ENCODE assay signal across 8 cellular contexts in genomic region chr14:75709207-75709812, GRCh38. TPM values are rescaled to one million over a fixed set of nuclear protein-coding genes. Genes with fewer than 3 reads are reported as not detected.
DNase-seq lines count a peak whose midpoint lies in the region; ATAC-seq lines count a peak whose summit lies in the region.

No MANE protein-coding gene starts in this region.

- no peak overlapping the region for H2BK120ac ChIP-seq in mesenchymal stem cell (ENCODE audit: low read depth, low read length)

- H3K4me1 Mint-ChIP-seq in CD8-positive, alpha-beta memory T cell, result no peaks in the 10 kb centered on the region
- no peaks in the 10 kb centered on the region for H3K4me1 Mint-ChIP-seq in activated CD8-positive, alpha-beta T cell treated with anti-CD3 and anti-CD28 coated beads, Interleukin-2, amount 10 ng/mL, durations not matched to agents 7 days and 5 days (ENCODE audit: low read depth)
- no peaks in the 10 kb centered on the region for H3K4me1 Mint-ChIP-seq in effector memory CD8-positive, alpha-beta T cell (ENCODE audit: low read depth in 2 of 2)

- H2BK12ac ChIP-seq in mesenchymal stem cell (ENCODE audit: low read length in 2 of 2), result no peak overlapping the region

- no peaks in the 10 kb centered on the region for H3K9me3 Mint-ChIP-seq in CD8-positive, alpha-beta memory T cell
- no peaks in the 10 kb centered on the region for H3K9me3 Mint-ChIP-seq in activated CD8-positive, alpha-beta T cell treated with anti-CD3 and anti-CD28 coated beads, Interleukin-2, amount 10 ng/mL, durations not matched to agents 7 days and 5 days (ENCODE audit: insufficient read depth)
- H3K9me3 Mint-ChIP-seq in effector memory CD8-positive, alpha-beta T cell, result no peaks in the 10 kb centered on the region

- POLR2A ChIA-PET in CD8-positive, alpha-beta memory T cell (lab: Charles Lee), result interaction anchor here (0.6 to 1.4 kb wide), 2 partner anchors 233 to 274 kb away, joined by 4 to 7 read pairs; no protein-coding TSS in a partner anchor
- POLR2A ChIA-PET in activated CD8-positive, alpha-beta T cell treated with anti-CD3 and anti-CD28 coated beads, Interleukin-2, amount 10 ng/mL, durations not matched to agents 7 days and 5 days (lab: Charles Lee), result interaction anchor here (1.0 kb wide), 1 partner anchor 273 kb away, joined by 3 read pairs; no protein-coding TSS in a partner anchor

- no peak overlapping the region for H3K27ac ChIP-seq in CD8-positive, alpha-beta memory T cell (ENCODE audit: low read depth, low read length)
- H3K27ac ChIP-seq in mesenchymal stem cell (ENCODE audit: low read length, poor library complexity, severe bottlenecking), result no peak overlapping the region

- CTCF ChIA-PET in CD8-positive, alpha-beta memory T cell (lab: Charles Lee), result interaction anchor here (0.6 to 7.7 kb wide), 10 partner anchors 9 to 280 kb away, joined by 3 to 71 read pairs (median 4); partner anchors contain the start of genes IFT43 and TGFB3
- CTCF ChIA-PET in activated CD8-positive, alpha-beta T cell treated with anti-CD3 and anti-CD28 coated beads, Interleukin-2, amount 10 ng/mL, durations not matched to agents 7 days and 5 days (lab: Charles Lee), result interaction anchor here (0.7 to 8.2 kb wide), 47 partner anchors 8 to 463 kb away, joined by 3 to 202 read pairs (median 5); partner anchors contain the start of genes ERG28, IFT43, TGFB3 and TTLL5

- no peak overlapping the region for H4K91ac ChIP-seq in mesenchymal stem cell (ENCODE audit: low read length)

- no peak overlapping the region for H2AFZ ChIP-seq in mesenchymal stem cell (ENCODE audit: low read depth, low read length)

- no peaks in the 10 kb centered on the region for H3K27me3 Mint-ChIP-seq in CD8-positive, alpha-beta memory T cell
- H3K27me3 Mint-ChIP-seq in activated CD8-positive, alpha-beta T cell treated with anti-CD3 and anti-CD28 coated beads, Interleukin-2, amount 10 ng/mL, durations not matched to agents 7 days and 5 days (ENCODE audit: low read depth), result no peaks in the 10 kb centered on the region
- H3K27me3 Mint-ChIP-seq in effector memory CD8-positive, alpha-beta T cell, result no peaks in the 10 kb centered on the region

- no peak overlapping the region for H4K8ac ChIP-seq in mesenchymal stem cell (ENCODE audit: low read length)

- H3K79me1 ChIP-seq in mesenchymal stem cell (replicated peaks; ENCODE audit: low read length, poor library complexity, severe bottlenecking), result peaks cover 4% of the 10 kb centered on the region

- peaks cover 0 to 40% (median 17%) of the 10 kb centered on the region in 3 donors for H3K36me3 Mint-ChIP-seq in CD8-positive, alpha-beta memory T cell
- peaks cover 12% of the 10 kb centered on the region for H3K36me3 Mint-ChIP-seq in activated CD8-positive, alpha-beta T cell treated with anti-CD3 and anti-CD28 coated beads, Interleukin-2, amount 10 ng/mL, durations not matched to agents 7 days and 5 days (ENCODE audit: low read depth)
- H3K36me3 Mint-ChIP-seq in effector memory CD8-positive, alpha-beta T cell (ENCODE audit: insufficient read depth), result no peaks in the 10 kb centered on the region

- H3K4me3 ChIP-seq in CD8-positive, alpha-beta memory T cell (ENCODE audit: low read length), result no peak overlapping the region
- H3K4me3 ChIP-seq in mesenchymal stem cell (ENCODE audit: insufficient read depth in 1 of 2, low read depth in 1 of 2, low read length in 2 of 2), result no peak overlapping the region

- no peak overlapping the region for H3K9ac ChIP-seq in mesenchymal stem cell (ENCODE audit: low read length)

- H2BK5ac ChIP-seq in mesenchymal stem cell (ENCODE audit: low read depth, low read length, poor library complexity, severe bottlenecking), result no peak overlapping the region

- no peak overlapping the region for H3K14ac ChIP-seq in mesenchymal stem cell (ENCODE audit: low read length in 2 of 2)

- H3K4me2 ChIP-seq in mesenchymal stem cell (ENCODE audit: low read length, poor library complexity, severe bottlenecking), result no peak overlapping the region

- DNase-seq in CD8-positive, alpha-beta memory T cell, result peak; percentile 15 to 60 (median 33)
- DNase-seq in NCI-H748 treated with DMSO at 0.1 percent for 48 hours (lab: John Stamatoyannopoulos, UW), result peak; percentile 53
- peak; percentile 78 for DNase-seq in activated CD8-positive, alpha-beta T cell treated with anti-CD3 and anti-CD28 coated beads, Interleukin-2, amount 10 ng/mL, durations not matched to agents 7 days and 5 days
- DNase-seq in effector memory CD8-positive, alpha-beta T cell, result peak; percentile 36 to 49 (median 37)
- peak; percentile 80 for DNase-seq in mesenchymal stem cell
- DNase-seq in stimulated activated CD8-positive, alpha-beta memory T cell treated with anti-CD3 and anti-CD28 coated beads, Interleukin-4, amount 100 ng/mL, for 1 hour (ENCODE audit: low read depth in 2 of 2, low spot score in 1 of 2), result peak; percentile 9 to 38

- ATAC-seq in HG03342 (IDR thresholded peaks at IDR 0.05; ENCODE audit: unreplicated experiment) (peak; percentile 63), HG03442 (IDR thresholded peaks at IDR 0.05; ENCODE audit: unreplicated experiment) (no peak)
- peak; percentile 86 for ATAC-seq in activated CD8-positive, alpha-beta T cell treated with anti-CD3 and anti-CD28 coated beads, Interleukin-2, amount 10 ng/mL, durations not matched to agents 7 days and 5 days
- peak; percentile 59 for ATAC-seq in effector memory CD8-positive, alpha-beta T cell (replicated peaks)

- H3K27me3 ChIP-seq in CD8-positive, alpha-beta memory T cell (ENCODE audit: insufficient read depth, low read length, poor library complexity, severe bottlenecking), result no peaks in the 10 kb centered on the region
- H3K27me3 ChIP-seq in mesenchymal stem cell (ENCODE audit: control insufficient read depth in 1 of 2, insufficient read depth in 1 of 2, low read length in 2 of 2), result no peaks in the 10 kb centered on the region

- no peak overlapping the region for H3K4me3 Mint-ChIP-seq in CD8-positive, alpha-beta memory T cell
- no peak overlapping the region for H3K4me3 Mint-ChIP-seq in activated CD8-positive, alpha-beta T cell treated with anti-CD3 and anti-CD28 coated beads, Interleukin-2, amount 10 ng/mL, durations not matched to agents 7 days and 5 days
- no peak overlapping the region for H3K4me3 Mint-ChIP-seq in effector memory CD8-positive, alpha-beta T cell

- no peaks in the 10 kb centered on the region for H3K9me3 ChIP-seq in CD8-positive, alpha-beta memory T cell (ENCODE audit: low read length)
- H3K9me3 ChIP-seq in mesenchymal stem cell (ENCODE audit: control insufficient read depth, low read length), result no peaks in the 10 kb centered on the region

- no peak overlapping the region for H2BK15ac ChIP-seq in mesenchymal stem cell (ENCODE audit: low read depth, poor library complexity, severe bottlenecking)

- no peak overlapping the region for H3K18ac ChIP-seq in mesenchymal stem cell (ENCODE audit: low read depth in 1 of 2, low read length in 2 of 2)

- H3K23ac ChIP-seq in mesenchymal stem cell (ENCODE audit: low read length in 2 of 2), result no peak overlapping the region

- H3K27ac Mint-ChIP-seq in CD8-positive, alpha-beta memory T cell, result no peak overlapping the region
- no peak overlapping the region for H3K27ac Mint-ChIP-seq in activated CD8-positive, alpha-beta T cell treated with anti-CD3 and anti-CD28 coated beads, Interleukin-2, amount 10 ng/mL, durations not matched to agents 7 days and 5 days
- no peak overlapping the region for H3K27ac Mint-ChIP-seq in effector memory CD8-positive, alpha-beta T cell

- 55% methylated on average over 10 of the region's 10 CpGs for WGBS in mesenchymal stem cell

- H3K4ac ChIP-seq in mesenchymal stem cell (ENCODE audit: low read depth in 1 of 2, low read length in 2 of 2), result no peak overlapping the region

- no peaks in the 10 kb centered on the region for H3K4me1 ChIP-seq in CD8-positive, alpha-beta memory T cell (ENCODE audit: insufficient read depth, low read length)
- peaks cover 5% of the 10 kb centered on the region for H3K4me1 ChIP-seq in mesenchymal stem cell (ENCODE audit: control insufficient read depth, insufficient read depth, low read depth, low read length)

- no peak overlapping the region for H2AK5ac ChIP-seq in mesenchymal stem cell (ENCODE audit: low read length, severe bottlenecking)

- H3K36me3 ChIP-seq in CD8-positive, alpha-beta memory T cell (ENCODE audit: insufficient read depth, low read length), result no peaks in the 10 kb centered on the region
- peaks cover 3 to 51% of the 10 kb centered on the region in 2 experiments for H3K36me3 ChIP-seq in mesenchymal stem cell (ENCODE audit: control insufficient read depth in 1 of 2, insufficient read depth in 2 of 2, low read depth in 1 of 2, low read length in 2 of 2)

RNA-seq across cellular contexts. Expression of gene TTLL5, which starts 48.3 kb away (rescaled TPM):
- total RNA-seq in CD8-positive, alpha-beta memory T cell, result 10 to 100 TPM; 33.7 to 35.1 TPM
- 12.5 TPM for polyA plus RNA-seq in CD8-positive, alpha-beta memory T cell
- 10 to 100 TPM; 40.1 to 45.0 TPM for total RNA-seq in activated CD8-positive, alpha-beta T cell treated with anti-CD3 and anti-CD28 coated beads, Interleukin-2, amount 10 ng/mL, durations not matched to agents 7 days and 5 days
- 18.6 TPM for polyA plus RNA-seq in mesenchymal stem cell (2013, experiment 1 of 2)
- polyA plus RNA-seq in mesenchymal stem cell (2013, experiment 2 of 2), result 17.5 TPM

RNA-seq across cellular contexts. Expression of gene ERG28, which starts 48.6 kb away (rescaled TPM):
- total RNA-seq in CD8-positive, alpha-beta memory T cell, result 10 to 100 TPM; 18.5 to 18.8 TPM
- polyA plus RNA-seq in CD8-positive, alpha-beta memory T cell, result 31.4 TPM
- total RNA-seq in activated CD8-positive, alpha-beta T cell treated with anti-CD3 and anti-CD28 coated beads, Interleukin-2, amount 10 ng/mL, durations not matched to agents 7 days and 5 days, result 10 to 100 TPM; 19.0 to 19.2 TPM
- 84.7 TPM for polyA plus RNA-seq in mesenchymal stem cell (2013, experiment 1 of 2)
- 84.6 TPM for polyA plus RNA-seq in mesenchymal stem cell (2013, experiment 2 of 2)

Comparison
In these comparisons a context has a peak if more than half of its experiments do, and no peak if none do; other contexts are left out.
1. DNase-seq: peak in every context shown above with its lines; median percentile 80 in mesenchymal stem cell; 78 in activated CD8-positive, alpha-beta T cell treated with anti-CD3 and anti-CD28 coated beads, Interleukin-2, amount 10 ng/mL, durations not matched to agents 7 days and 5 days; 53 in NCI-H748 treated with DMSO at 0.1 percent for 48 hours; 37 in effector memory CD8-positive, alpha-beta T cell; 33 in CD8-positive, alpha-beta memory T cell; 24 in stimulated activated CD8-positive, alpha-beta memory T cell treated with anti-CD3 and anti-CD28 coated beads, Interleukin-4, amount 100 ng/mL, for 1 hour.